8 cellular contexts compared by ENCODE assay signal in genomic region chr3:171460226-171461086, GRCh38. TPM values are rescaled to one million over a fixed set of nuclear protein-coding genes. Genes with fewer than 3 reads are reported as not detected.
DNase-seq lines count a peak whose midpoint lies in the region; ATAC-seq and TF ChIP-seq lines count a peak whose summit lies in the region.

Gene TNIK (minus strand): TSS chr3:171460405. CDS start chr3:171460063, 342 bp downstream.

- H3K9ac ChIP-seq in KMS-11 = peak within 1 kb of the TSS; percentile 40; the same call in 1 of the 2 replicates
- no peak within 1 kb of the TSS for H3K9ac ChIP-seq in neural progenitor cell
- peak within 1 kb of the TSS; percentile 45 to 81 for H3K9ac ChIP-seq in stomach smooth muscle (ENCODE audit: low read length in 2 of 2)

- ATAC-seq in GM21786 (IDR thresholded peaks at IDR 0.05; ENCODE audit: unreplicated experiment) = peak; percentile 78

- H3K4me1 ChIP-seq in KMS-11 (ENCODE audit: low read depth, poor library complexity, severe bottlenecking) = peaks cover 9% of the 10 kb centered on the region
- H3K4me1 ChIP-seq in neural progenitor cell = peaks cover 22% of the 10 kb centered on the region
- peaks cover 27% of the 10 kb centered on the region for H3K4me1 ChIP-seq in stomach smooth muscle (ENCODE audit: control insufficient read depth, insufficient read depth, low read length)

- H3K4me3 Mint-ChIP-seq in neural progenitor cell = peak within 1 kb of the TSS; percentile 99

- H3K4me2 ChIP-seq in KMS-11 (peak within 1 kb of the TSS; percentile 86), neural progenitor cell (peak within 1 kb of the TSS; percentile 86)

- H3K36me3 ChIP-seq in KMS-11 (ENCODE audit: insufficient read depth) (no peaks in the 10 kb centered on the region), neural progenitor cell (no peaks in the 10 kb centered on the region), stomach smooth muscle (ENCODE audit: control insufficient read depth in 2 of 2, insufficient read depth in 2 of 2, low read length in 2 of 2) (no peaks in the 10 kb centered on the region)

- H3K27ac ChIP-seq in KMS-11 (no peak within 1 kb of the TSS), neural progenitor cell (no peak within 1 kb of the TSS), stomach smooth muscle (ENCODE audit: low read length) (peak within 1 kb of the TSS; percentile 76)

- peaks cover 29% of the 10 kb centered on the region for H3F3A ChIP-seq in neural progenitor cell (ENCODE audit: low read depth)

- peaks cover 43% of the 10 kb centered on the region for H3K4me1 Mint-ChIP-seq in neural progenitor cell

- H3K27me3 Mint-ChIP-seq in neural progenitor cell (ENCODE audit: insufficient read depth, low read depth) = peaks cover 5% of the 10 kb centered on the region

- H4K20me1 ChIP-seq in KMS-11 (ENCODE audit: insufficient read depth) (no peaks in the 10 kb centered on the region), neural progenitor cell (ENCODE audit: low read depth) (peaks cover 4% of the 10 kb centered on the region)

- H3K9me3 ChIP-seq in neural progenitor cell (ENCODE audit: low read depth) (no peaks in the 10 kb centered on the region), stomach smooth muscle (ENCODE audit: control insufficient read depth in 2 of 2, low read length in 2 of 2) (no peaks in the 10 kb centered on the region)

- H3K27ac Mint-ChIP-seq in neural progenitor cell = peak within 1 kb of the TSS; percentile 89

- TF ChIP-seq CTCF in KMS-11 (conservative IDR thresholded peaks at IDR 0.05; ENCODE audit: low read depth, low read length) (no peak), fibroblast of villous mesenchyme (IDR thresholded peaks at IDR 0.05; ENCODE audit: insufficient read depth, low read depth, low read length) (peak; percentile 23), neural progenitor cell (IDR thresholded peaks at IDR 0.05) (peak; percentile 29)

- H3K79me2 ChIP-seq in KMS-11 (ENCODE audit: insufficient read depth, low read depth) (no peaks in the 10 kb centered on the region), neural progenitor cell (ENCODE audit: low read depth) (peaks cover 8% of the 10 kb centered on the region)

- peak within 1 kb of the TSS; percentile 86 for H3K4me3 ChIP-seq in KMS-11 (IDR thresholded peaks at IDR 0.05; ENCODE audit: insufficient read depth, low read depth, low read length)
- peak within 1 kb of the TSS; percentile 83 for H3K4me3 ChIP-seq in fibroblast of villous mesenchyme (ENCODE audit: low read depth, low read length)
- H3K4me3 ChIP-seq in neural progenitor cell = peak within 1 kb of the TSS; percentile 61
- H3K4me3 ChIP-seq in stomach smooth muscle (ENCODE audit: low read length in 2 of 2) = peak within 1 kb of the TSS; percentile 83 to 88

- H2AFZ ChIP-seq in KMS-11 (ENCODE audit: low read depth) = peak within 1 kb of the TSS; percentile 100
- H2AFZ ChIP-seq in neural progenitor cell (replicated peaks) = peak within 1 kb of the TSS; percentile 93

- no peaks in the 10 kb centered on the region for H3K27me3 ChIP-seq in KMS-11 (ENCODE audit: insufficient read depth, low read depth)
- H3K27me3 ChIP-seq in neural progenitor cell = peaks cover 60% of the 10 kb centered on the region
- H3K27me3 ChIP-seq in stomach smooth muscle (ENCODE audit: control insufficient read depth in 1 of 2, insufficient read depth in 2 of 2, low read length in 2 of 2) = no peaks in the 10 kb centered on the region

- no peaks in the 10 kb centered on the region for H3K36me3 Mint-ChIP-seq in neural progenitor cell

- DNase-seq in EH (ENCODE audit: low read depth) (peak; percentile 91), RPMI8226 (peak; percentile 82), fibroblast of villous mesenchyme (ENCODE audit: low read depth) (peak; percentile 90), neural progenitor cell (ENCODE audit: low spot score) (peak; percentile 83)
- DNase-seq in activated effector memory CD4-positive, alpha-beta T cell treated with anti-CD3 and anti-CD28 coated beads, Interleukin-2, amount 50 U/mL, for 16 hours = peak; percentile 98

- H3K9me3 Mint-ChIP-seq in neural progenitor cell = peaks cover 3% of the 10 kb centered on the region

RNA-seq across cellular contexts. Expression of gene TNIK, which starts in this region (rescaled TPM):
- total RNA-seq in fibroblast of villous mesenchyme (5.2 and 7.7 TPM in 2 replicates), neural progenitor cell (ENCODE audit: low replicate concordance) (3.0 and 5.0 TPM in 2 replicates)
